Comparison of ENCODE assay signal across 8 cellular contexts in genomic region chr4:102734591-102735385, GRCh38. TPM values are rescaled to one million over a fixed set of nuclear protein-coding genes. Genes with fewer than 3 reads are reported as not detected.
A peak's percentile ranks its signal among the peaks of the same experiment; 100 is the strongest.
DNase-seq lines count a peak whose midpoint lies in the region; ATAC-seq, FAIRE-seq and TF ChIP-seq lines count a peak whose summit lies in the region.

No MANE protein-coding gene starts in this region.

- DNase-seq in stimulated activated CD4-positive, alpha-beta T cell treated with anti-CD3 and anti-CD28 coated beads, Interleukin-15, amount 100 ng/mL, for 24 hours, result peak; percentile 8
- no peak for DNase-seq in stimulated activated CD4-positive, alpha-beta T cell treated with anti-CD3 and anti-CD28 coated beads, Interleukin-4, amount 100 ng/mL, for 4 hours
- DNase-seq in RCC 7860 (ENCODE audit: low spot score), result peak; percentile 61
- DNase-seq in kidney epithelial cell (ENCODE audit: low read depth), result peak; percentile 21
- no peak for DNase-seq in iPS-NIHi11 (ENCODE audit: low spot score)
- no peak for DNase-seq in DMS79 (lab: John Stamatoyannopoulos, UW)
- DNase-seq in cerebellar cortex (ENCODE audit: low spot score), result no peak

- no peaks in the 10 kb centered on the region for H3K27me3 ChIP-seq in kidney epithelial cell (ENCODE audit: control insufficient read depth, insufficient read depth, low read length)

- no peak for TF ChIP-seq CTCF in kidney epithelial cell (IDR thresholded peaks at IDR 0.05; ENCODE audit: insufficient read depth, low read length, poor library complexity, severe bottlenecking)

- H3K36me3 ChIP-seq in kidney epithelial cell (ENCODE audit: control insufficient read depth, insufficient read depth, low read length), result no peaks in the 10 kb centered on the region

- FAIRE-seq in RCC 7860 (lab: Jason Lieb, UNC), result no peak

- peak; percentile 100 for ATAC-seq in HG02938 (IDR thresholded peaks at IDR 0.05; ENCODE audit: unreplicated experiment)

- no peak overlapping the region for H3K4me3 ChIP-seq in kidney epithelial cell (ENCODE audit: low read depth, low read length)

RNA-seq across cellular contexts. Expression of gene MANBA, which starts 26.0 kb away (rescaled TPM):
- 14.7 and 20.5 TPM in 2 replicates for total RNA-seq in kidney epithelial cell

Comparison
In these comparisons a context has a peak if more than half of its experiments do, and no peak if none do; other contexts are left out.
1. DNase-seq: peak in stimulated activated CD4-positive, alpha-beta T cell treated with anti-CD3 and anti-CD28 coated beads, Interleukin-15, amount 100 ng/mL, for 24 hours (single experiment), RCC 7860 (single experiment) and kidney epithelial cell (single experiment); none in stimulated activated CD4-positive, alpha-beta T cell treated with anti-CD3 and anti-CD28 coated beads, Interleukin-4, amount 100 ng/mL, for 4 hours (0 of 2), iPS-NIHi11 (single experiment), DMS79 (single experiment) and cerebellar cortex (single experiment).